ENCODE assay signal across 8 cellular contexts in genomic region chr2:69893684-69894481, GRCh38. TPM values are rescaled to one million over a fixed set of nuclear protein-coding genes. Genes with fewer than 3 reads are reported as not detected.
DNase-seq lines count a peak whose midpoint lies in the region; ATAC-seq and TF ChIP-seq lines count a peak whose summit lies in the region.

TSS of gene SNRNP27 (plus strand) at chr2:69893956. CDS start at chr2:69893985, 29 bp downstream.

- peaks cover 25% of the 10 kb centered on the region for H3K4me1 Mint-ChIP-seq in T-helper 2 cell treated with Interferon-gamma antibody and Interleukin-4, amounts not matched to agents 5 μg/mL and 100 μg/mL, for 36 hours (ENCODE audit: low read depth)
- H3K4me1 Mint-ChIP-seq in progenitor cell of endocrine pancreas (ENCODE audit: low read depth), result peaks cover 8% of the 10 kb centered on the region

- intact Hi-C loops in left ventricle myocardium superior (cut with micrococcal nuclease), result no loop called here

- peak within 1 kb of the TSS; percentile 65 for H3K27ac ChIP-seq in angular gyrus (ENCODE audit: low read depth, low read length)

- peaks cover 27% of the 10 kb centered on the region for H3K36me3 Mint-ChIP-seq in T-helper 2 cell treated with Interferon-gamma antibody and Interleukin-4, amounts not matched to agents 5 μg/mL and 100 μg/mL, for 36 hours (ENCODE audit: low read depth)
- H3K36me3 Mint-ChIP-seq in progenitor cell of endocrine pancreas (ENCODE audit: insufficient read depth), result peaks cover 13% of the 10 kb centered on the region

- no peak for TF ChIP-seq CTCF in progenitor cell of endocrine pancreas (IDR thresholded peaks at IDR 0.05; ENCODE audit: unreplicated experiment)

- peaks cover 3% of the 10 kb centered on the region for H3K9me3 Mint-ChIP-seq in T-helper 2 cell treated with Interferon-gamma antibody and Interleukin-4, amounts not matched to agents 5 μg/mL and 100 μg/mL, for 36 hours
- H3K9me3 Mint-ChIP-seq in progenitor cell of endocrine pancreas (ENCODE audit: low read depth), result peaks cover 6% of the 10 kb centered on the region

- DNase-seq in Daoy (ENCODE audit: low read depth), result peak; percentile 80
- peak; percentile 74 for DNase-seq in HCEC 1CT
- DNase-seq in NCI-H187 (lab: John Stamatoyannopoulos, UW), result peak; percentile 77 to 80
- peak; percentile 72 for DNase-seq in T-helper 2 cell treated with Interferon-gamma antibody and Interleukin-4, amounts not matched to agents 5 μg/mL and 100 μg/mL, for 36 hours (ENCODE audit: low spot score)
- DNase-seq in left ventricle myocardium superior, result peak; percentile 77
- DNase-seq in progenitor cell of endocrine pancreas (ENCODE audit: low spot score, unreplicated experiment), result peak; percentile 47
- peak; percentile 86 for DNase-seq in ureter (ENCODE audit: low spot score)

- H3K4me3 Mint-ChIP-seq in T-helper 2 cell treated with Interferon-gamma antibody and Interleukin-4, amounts not matched to agents 5 μg/mL and 100 μg/mL, for 36 hours, result peak within 1 kb of the TSS; percentile 99
- H3K4me3 Mint-ChIP-seq in progenitor cell of endocrine pancreas (ENCODE audit: low read depth), result peak within 1 kb of the TSS; percentile 100

- peak within 1 kb of the TSS; percentile 96 for H3K27ac Mint-ChIP-seq in T-helper 2 cell treated with Interferon-gamma antibody and Interleukin-4, amounts not matched to agents 5 μg/mL and 100 μg/mL, for 36 hours
- peak within 1 kb of the TSS; percentile 99 for H3K27ac Mint-ChIP-seq in progenitor cell of endocrine pancreas

- H3K27me3 Mint-ChIP-seq in T-helper 2 cell treated with Interferon-gamma antibody and Interleukin-4, amounts not matched to agents 5 μg/mL and 100 μg/mL, for 36 hours (ENCODE audit: low read depth), result peaks cover 2% of the 10 kb centered on the region
- H3K27me3 Mint-ChIP-seq in progenitor cell of endocrine pancreas, result no peaks in the 10 kb centered on the region

- ATAC-seq in left ventricle myocardium superior, result peak; percentile 92

RNA-seq across cellular contexts. Expression of gene SNRNP27, which starts in this region (rescaled TPM):
- total RNA-seq in Daoy (2014; rRNA removed; shearing (Covaris generic)), result 103 and 135 TPM in 2 replicates
- 57.6 TPM for total RNA-seq in left ventricle myocardium superior
- total RNA-seq in progenitor cell of endocrine pancreas, result 46.7 and 47.2 TPM in 2 replicates
- total RNA-seq in ureter, result 34.8 TPM

Comparison
In these comparisons a context has a peak if more than half of its experiments do, and no peak if none do; other contexts are left out.
1. Peak in every context shown above with its lines: DNase-seq, ATAC-seq and H3K27ac ChIP-seq.